Comparison of ENCODE assay signal across 1 cellular context in the genomic region with DNA sequence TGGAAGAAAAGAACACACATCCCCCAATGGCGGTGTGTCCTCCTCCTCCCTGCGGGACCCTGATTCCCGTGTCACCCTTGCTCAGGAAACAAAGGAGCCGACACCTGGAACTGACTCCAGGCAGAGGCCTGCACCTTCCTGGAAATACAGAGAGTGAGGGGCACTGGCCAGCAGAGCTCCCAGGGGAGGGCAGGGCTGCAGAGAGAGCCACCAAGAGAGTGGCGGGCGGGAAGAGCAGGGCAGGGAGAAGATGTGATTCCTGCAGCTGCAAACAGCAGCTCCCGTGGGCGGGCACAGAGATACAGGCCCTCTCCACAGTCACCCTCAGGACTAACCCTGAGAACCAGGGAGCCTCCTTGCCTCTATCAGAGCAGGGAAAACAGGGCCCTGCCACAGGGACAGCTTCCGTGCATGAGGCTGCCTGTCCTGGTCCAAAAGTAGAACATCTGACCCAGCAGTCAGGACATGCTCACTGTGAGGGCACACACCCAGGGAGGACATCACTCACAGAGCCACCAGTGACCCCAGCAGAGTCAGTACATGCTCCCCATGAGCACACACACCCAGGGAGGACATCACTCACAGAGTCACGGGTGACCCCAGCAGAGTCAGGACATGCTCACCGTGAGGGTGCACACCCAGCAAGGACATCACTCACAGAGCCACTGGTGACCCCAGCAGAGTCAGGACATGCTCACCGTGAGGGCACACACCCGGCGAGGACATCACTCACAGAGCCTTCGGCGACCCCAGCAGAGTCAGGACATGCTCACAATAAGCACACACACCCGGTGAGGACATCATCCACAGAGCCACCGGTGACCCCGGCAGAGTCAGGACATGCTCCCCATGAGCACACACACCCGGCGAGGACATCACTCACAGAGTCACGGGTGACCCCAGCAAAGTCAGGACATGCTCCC.
TF ChIP-seq lines count a peak whose summit lies in the region.

No MANE protein-coding gene starts in this region.

TF ChIP-seq in neural cell, 6 proteins besides CTCF, POLR2A, EP300 and RAD21 (continued from another document):
- TF ChIP-seq EZH2 (IDR thresholded peaks at IDR 0.05; ENCODE audit: borderline replicate concordance, insufficient read depth, low read length, poor library complexity, severe bottlenecking) = no peak
